24 cellular contexts compared by ENCODE assay signal in genomic region chr9:94479757-94480156, GRCh38.
"Had no signal": no experiment of that assay in that cellular context is flagged by ENCODE, and none has a peak within 500 bp of the region (broad histone marks: within the 10 kb centered on the region; RNA-seq: fewer than 3 reads in every experiment).

No MANE protein-coding gene starts in this region.

- H3K27me3 ChIP-seq: esophagus muscularis mucosa, foreskin keratinocyte, gastroesophageal sphincter, hepatocyte, sigmoid colon, thyroid gland had no signal

- H3K4me1 ChIP-seq: esophagus muscularis mucosa, foreskin keratinocyte, gastroesophageal sphincter, heart left ventricle, psoas muscle, sigmoid colon, thyroid gland had no signal

- H3K9me3 ChIP-seq: esophagus muscularis mucosa, heart left ventricle, psoas muscle, sigmoid colon, thyroid gland had no signal

- H3K36me3 ChIP-seq: esophagus muscularis mucosa, gastroesophageal sphincter, heart left ventricle, sigmoid colon, thyroid gland had no signal

- ATAC-seq: foreskin keratinocyte, gastroesophageal sphincter, psoas muscle, right cardiac atrium had no signal

- FAIRE-seq: endothelial cell of umbilical vein, kidney, urothelium cell line had no signal

- H3K4me3 ChIP-seq: coronary artery, esophagus muscularis mucosa, gastroesophageal sphincter, heart left ventricle, hepatocyte, psoas muscle, sigmoid colon, thyroid gland had no signal

- DNase-seq: dermis blood vessel endothelial cell; effector memory CD4-positive, alpha-beta T cell; foreskin keratinocyte; heart left ventricle; kidney; mammary epithelial cell; mesendoderm; midbrain; naive thymus-derived CD4-positive, alpha-beta T cell; nephron progenitor cell; nucleus accumbens; psoas muscle; sigmoid colon; stimulated activated CD4-positive, alpha-beta T cell treated with anti-CD3 and anti-CD28 coated beads, Interleukin-2, amount 100 ng/mL, for 24 hours; stimulated activated CD4-positive, alpha-beta T cell treated with anti-CD3 and anti-CD28 coated beads, Interleukin-4, amount 100 ng/mL, for 24 hours; thyroid gland; trophoblast cell had no signal

- H3K27ac ChIP-seq: coronary artery, esophagus muscularis mucosa, foreskin keratinocyte, gastroesophageal sphincter, heart left ventricle, hepatocyte, psoas muscle, sigmoid colon, thyroid gland had no signal
